16 cellular contexts compared by ENCODE assay signal in genomic region chr20:57325632-57326356, GRCh38. TPM values are rescaled to one million over a fixed set of nuclear protein-coding genes. Genes with fewer than 3 reads are reported as not detected.
DNase-seq lines count a peak whose midpoint lies in the region; ATAC-seq and TF ChIP-seq lines count a peak whose summit lies in the region.
"Had no signal": no experiment of that assay in that cellular context is flagged by ENCODE, and none has a peak within 500 bp of the region (broad histone marks: within the 10 kb centered on the region; RNA-seq: fewer than 3 reads in every experiment).

No MANE protein-coding gene starts in this region.

- CTCF ChIA-PET in MCF 10A (lab: Yijun Ruan, JAX) (interaction anchor here (1.0 to 14.1 kb wide), 7 partner anchors 11 to 330 kb away, joined by 3 to 216 read pairs (median 4); no protein-coding TSS in a partner anchor), RWPE1 (lab: Yijun Ruan, JAX) (interaction anchor here (0.9 to 1.3 kb wide), 3 partner anchors 9 to 236 kb away, joined by 3 to 6 read pairs (median 4); no protein-coding TSS in a partner anchor)

- no TSS peak for BruUV-seq in MCF 10A (replicated peaks; lab: Mats Ljungman, UMichigan)

- H3K4me3 ChIP-seq in breast epithelium = no peak overlapping the region
- H3K4me3 ChIP-seq: SJSA1 had no signal

- H3K4me1 ChIP-seq in breast epithelium (peaks cover 0 to 7% of the 10 kb centered on the region in 2 donors), foreskin keratinocyte (peaks cover 12% of the 10 kb centered on the region)
- H3K4me1 ChIP-seq: SJSA1 had no signal

- peak overlapping the region; percentile 7 to 66 for H3K27ac ChIP-seq in breast epithelium
- peak overlapping the region; percentile 79 for H3K27ac ChIP-seq in RWPE1
- H3K27ac ChIP-seq in foreskin keratinocyte = peak overlapping the region; percentile 26
- H3K27ac ChIP-seq: C4-2B, SJSA1 had no signal

- DNase-seq in breast epithelium (ENCODE audit: low spot score in 2 of 2) (no peak), MCF 10A (ENCODE audit: unreplicated experiment) (no peak), RWPE1 (ENCODE audit: low spot score) (no peak), foreskin keratinocyte (no peak), type B pancreatic cell (ENCODE audit: extremely low spot score, unreplicated experiment) (peak; percentile 44), foreskin melanocyte (no peak)
- DNase-seq in activated T-helper 1 cell treated with anti-CD3 and anti-CD28 coated beads, Interleukin-12 subunit alpha, Interleukin-12 subunit beta, Interleukin-2, Interleukin-4 antibody, amounts not matched to agents 30 ng/mL and 10 ng/mL and 1 ng/mL, durations not matched to agents 14 hours and 24 hours and 36 hours (ENCODE audit: low spot score) = no peak
- DNase-seq in activated naive CD8-positive, alpha-beta T cell treated with anti-CD3 and anti-CD28 coated beads, Interleukin-2, amount 50 U/mL, for 24 hours = no peak
- DNase-seq: DMS 273 treated with DMSO at 0.1 percent for 48 hours, NCI-H1417 treated with DMSO at 0.1 percent for 48 hours, NCI-H1930 had no signal

- H3K9me3 Mint-ChIP-seq in MCF 10A (ENCODE audit: unreplicated experiment) (no peaks in the 10 kb centered on the region), type B pancreatic cell (no peaks in the 10 kb centered on the region)
- H3K9me3 Mint-ChIP-seq in activated T-helper 1 cell treated with anti-CD3 and anti-CD28 coated beads, Interleukin-12 subunit alpha, Interleukin-12 subunit beta, Interleukin-2, Interleukin-4 antibody, amounts not matched to agents 30 ng/mL and 10 ng/mL and 1 ng/mL, durations not matched to agents 14 hours and 24 hours and 36 hours = no peaks in the 10 kb centered on the region
- H3K9me3 Mint-ChIP-seq in activated naive CD8-positive, alpha-beta T cell treated with anti-CD3 and anti-CD28 coated beads, Interleukin-2, amount 50 U/mL, for 24 hours = no peaks in the 10 kb centered on the region
- H3K9me3 Mint-ChIP-seq: H9, IgD-negative memory B cell had no signal

- H3K27me3 Mint-ChIP-seq in MCF 10A (ENCODE audit: insufficient read depth, unreplicated experiment) (peaks cover 3% of the 10 kb centered on the region), type B pancreatic cell (peaks cover 2% of the 10 kb centered on the region)
- peaks cover 37% of the 10 kb centered on the region for H3K27me3 Mint-ChIP-seq in activated T-helper 1 cell treated with anti-CD3 and anti-CD28 coated beads, Interleukin-12 subunit alpha, Interleukin-12 subunit beta, Interleukin-2, Interleukin-4 antibody, amounts not matched to agents 30 ng/mL and 10 ng/mL and 1 ng/mL, durations not matched to agents 14 hours and 24 hours and 36 hours (ENCODE audit: insufficient read depth)
- peaks cover 39% of the 10 kb centered on the region for H3K27me3 Mint-ChIP-seq in activated naive CD8-positive, alpha-beta T cell treated with anti-CD3 and anti-CD28 coated beads, Interleukin-2, amount 50 U/mL, for 24 hours

- H3K27me3 ChIP-seq in breast epithelium (no peaks in the 10 kb centered on the region), foreskin keratinocyte (peaks cover 69% of the 10 kb centered on the region)

- no peak overlapping the region for H3K27ac Mint-ChIP-seq in MCF 10A (ENCODE audit: low read depth, unreplicated experiment)
- peak overlapping the region; percentile 97 for H3K27ac Mint-ChIP-seq in type B pancreatic cell
- H3K27ac Mint-ChIP-seq in activated T-helper 1 cell treated with anti-CD3 and anti-CD28 coated beads, Interleukin-12 subunit alpha, Interleukin-12 subunit beta, Interleukin-2, Interleukin-4 antibody, amounts not matched to agents 30 ng/mL and 10 ng/mL and 1 ng/mL, durations not matched to agents 14 hours and 24 hours and 36 hours = no peak overlapping the region
- H3K27ac Mint-ChIP-seq in activated naive CD8-positive, alpha-beta T cell treated with anti-CD3 and anti-CD28 coated beads, Interleukin-2, amount 50 U/mL, for 24 hours = no peak overlapping the region
- H3K27ac Mint-ChIP-seq: H9, IgD-negative memory B cell had no signal

- H3K36me3 Mint-ChIP-seq in MCF 10A (ENCODE audit: insufficient read depth, unreplicated experiment) (no peaks in the 10 kb centered on the region), type B pancreatic cell (no peaks in the 10 kb centered on the region)
- no peaks in the 10 kb centered on the region for H3K36me3 Mint-ChIP-seq in activated T-helper 1 cell treated with anti-CD3 and anti-CD28 coated beads, Interleukin-12 subunit alpha, Interleukin-12 subunit beta, Interleukin-2, Interleukin-4 antibody, amounts not matched to agents 30 ng/mL and 10 ng/mL and 1 ng/mL, durations not matched to agents 14 hours and 24 hours and 36 hours (ENCODE audit: low read depth)
- H3K36me3 Mint-ChIP-seq in activated naive CD8-positive, alpha-beta T cell treated with anti-CD3 and anti-CD28 coated beads, Interleukin-2, amount 50 U/mL, for 24 hours (ENCODE audit: low read depth) = no peaks in the 10 kb centered on the region
- H3K36me3 Mint-ChIP-seq: IgD-negative memory B cell had no signal

- POLR2A ChIA-PET in MCF 10A (lab: Yijun Ruan, JAX) (interaction anchor here (0.5 to 1.8 kb wide), 6 partner anchors 9 to 240 kb away, joined by 3 to 7 read pairs (median 4); no protein-coding TSS in a partner anchor), RWPE1 (lab: Yijun Ruan, JAX; ENCODE audit: low non-redundant PET) (interaction anchor here (0.6 kb wide), 1 partner anchor 1602 kb away, joined by 3 read pairs; no protein-coding TSS in a partner anchor)

- intact Hi-C loops in breast epithelium (cut with DNase I; ENCODE audit: low total_unique reads) = no loop called here
- intact Hi-C loops in MCF 10A (cut with micrococcal nuclease) = no loop called here
- intact Hi-C loops in activated T-helper 1 cell treated with anti-CD3 and anti-CD28 coated beads, Interleukin-12 subunit alpha, Interleukin-12 subunit beta, Interleukin-2, Interleukin-4 antibody, amounts not matched to agents 30 ng/mL and 10 ng/mL and 1 ng/mL, durations not matched to agents 14 hours and 24 hours and 36 hours (cut with micrococcal nuclease) = no loop called here

- H3K36me3 ChIP-seq in breast epithelium = no peaks in the 10 kb centered on the region
- H3K36me3 ChIP-seq: SJSA1 had no signal

- TF ChIP-seq CTCF in breast epithelium (IDR thresholded peaks at IDR 0.05) (no peak), MCF 10A (IDR thresholded peaks at IDR 0.05; ENCODE audit: unreplicated experiment) (no peak), RWPE1 (conservative IDR thresholded peaks at IDR 0.05; ENCODE audit: low read depth) (no peak), foreskin keratinocyte (conservative IDR thresholded peaks at IDR 0.05) (no peak), type B pancreatic cell (conservative IDR thresholded peaks at IDR 0.05) (no peak)

- H3K4me3 Mint-ChIP-seq in MCF 10A (ENCODE audit: unreplicated experiment) (no peak overlapping the region), type B pancreatic cell (no peak overlapping the region)
- H3K4me3 Mint-ChIP-seq in activated T-helper 1 cell treated with anti-CD3 and anti-CD28 coated beads, Interleukin-12 subunit alpha, Interleukin-12 subunit beta, Interleukin-2, Interleukin-4 antibody, amounts not matched to agents 30 ng/mL and 10 ng/mL and 1 ng/mL, durations not matched to agents 14 hours and 24 hours and 36 hours = no peak overlapping the region
- H3K4me3 Mint-ChIP-seq in activated naive CD8-positive, alpha-beta T cell treated with anti-CD3 and anti-CD28 coated beads, Interleukin-2, amount 50 U/mL, for 24 hours = no peak overlapping the region
- H3K4me3 Mint-ChIP-seq: H9, IgD-negative memory B cell had no signal

- ATAC-seq in foreskin keratinocyte = no peak
- ATAC-seq in activated naive CD8-positive, alpha-beta T cell treated with anti-CD3 and anti-CD28 coated beads, Interleukin-2, amount 50 U/mL, for 24 hours = no peak

- H3K4me1 Mint-ChIP-seq in MCF 10A (ENCODE audit: insufficient read depth, unreplicated experiment) (peaks cover 20% of the 10 kb centered on the region), type B pancreatic cell (ENCODE audit: unreplicated experiment) (peaks cover 36% of the 10 kb centered on the region)
- no peaks in the 10 kb centered on the region for H3K4me1 Mint-ChIP-seq in activated T-helper 1 cell treated with anti-CD3 and anti-CD28 coated beads, Interleukin-12 subunit alpha, Interleukin-12 subunit beta, Interleukin-2, Interleukin-4 antibody, amounts not matched to agents 30 ng/mL and 10 ng/mL and 1 ng/mL, durations not matched to agents 14 hours and 24 hours and 36 hours (ENCODE audit: low read depth)
- no peaks in the 10 kb centered on the region for H3K4me1 Mint-ChIP-seq in activated naive CD8-positive, alpha-beta T cell treated with anti-CD3 and anti-CD28 coated beads, Interleukin-2, amount 50 U/mL, for 24 hours
- H3K4me1 Mint-ChIP-seq: IgD-negative memory B cell had no signal

- no peak for TF ChIP-seq POLR2A in breast epithelium (IDR thresholded peaks at IDR 0.05)

- no peaks in the 10 kb centered on the region for H3K9me3 ChIP-seq in breast epithelium
- H3K9me3 ChIP-seq: SJSA1 had no signal

RNA-seq across cellular contexts. Expression of gene SPO11, which starts 3.8 kb away (rescaled TPM):
- total RNA-seq in breast epithelium (not detected), MCF 10A (2022) (not detected in 2 replicates), foreskin keratinocyte (not detected in 2 replicates), type B pancreatic cell (ENCODE audit: low replicate concordance) (not detected in 2 replicates)
- not detected in 2 replicates for polyA plus RNA-seq in foreskin keratinocyte
- total RNA-seq in activated T-helper 1 cell treated with anti-CD3 and anti-CD28 coated beads, Interleukin-12 subunit alpha, Interleukin-12 subunit beta, Interleukin-2, Interleukin-4 antibody, amounts not matched to agents 30 ng/mL and 10 ng/mL and 1 ng/mL, durations not matched to agents 14 hours and 24 hours and 36 hours = not detected in 2 replicates
- total RNA-seq: H9, HT1080, SJSA1 had no signal
- polyA plus RNA-seq: IgD-negative memory B cell had no signal

RNA-seq across cellular contexts. Expression of gene RAE1, which starts 25.3 kb away (rescaled TPM):
- total RNA-seq in breast epithelium (10 to 100 TPM; 13.8 to 26.9 (median 17.4) TPM), MCF 10A (2022) (46.7 and 60.3 TPM in 2 replicates), foreskin keratinocyte (34.1 and 35.0 TPM in 2 replicates), type B pancreatic cell (ENCODE audit: low replicate concordance) (38.2 and 46.5 TPM in 2 replicates)
- polyA plus RNA-seq in foreskin keratinocyte = 28.4 and 34.2 TPM in 2 replicates
- 54.4 and 59.2 TPM in 2 replicates for total RNA-seq in activated T-helper 1 cell treated with anti-CD3 and anti-CD28 coated beads, Interleukin-12 subunit alpha, Interleukin-12 subunit beta, Interleukin-2, Interleukin-4 antibody, amounts not matched to agents 30 ng/mL and 10 ng/mL and 1 ng/mL, durations not matched to agents 14 hours and 24 hours and 36 hours

RNA-seq across cellular contexts. Expression of gene BMP7, which starts 59.4 kb away (rescaled TPM):
- total RNA-seq in breast epithelium (1 to 10 TPM; 1.6 to 3.8 (median 1.8) TPM), MCF 10A (2022) (not detected in 2 replicates), foreskin keratinocyte (not detected in 2 replicates), type B pancreatic cell (ENCODE audit: low replicate concordance) (115 and 287 TPM in 2 replicates)
- not detected in 2 replicates for polyA plus RNA-seq in foreskin keratinocyte
- total RNA-seq in activated T-helper 1 cell treated with anti-CD3 and anti-CD28 coated beads, Interleukin-12 subunit alpha, Interleukin-12 subunit beta, Interleukin-2, Interleukin-4 antibody, amounts not matched to agents 30 ng/mL and 10 ng/mL and 1 ng/mL, durations not matched to agents 14 hours and 24 hours and 36 hours = 0.12 and 0.21 TPM in 2 replicates
- total RNA-seq: SJSA1 had no signal
- polyA plus RNA-seq: IgD-negative memory B cell had no signal

Comparison
In these comparisons a context has a peak if more than half of its experiments do, and no peak if none do; other contexts are left out.
1. H3K27ac ChIP-seq: peak in every context shown above with its lines; median percentile 79 in RWPE1; 36 in breast epithelium; 26 in foreskin keratinocyte.
2. RNA of gene BMP7, which starts 59.4 kb away (total RNA-seq): 115 to 287 TPM in type B pancreatic cell; 1.6 to 3.8 TPM in breast epithelium, 0.12 to 0.21 TPM in activated T-helper 1 cell treated with anti-CD3 and anti-CD28 coated beads, Interleukin-12 subunit alpha, Interleukin-12 subunit beta, Interleukin-2, Interleukin-4 antibody, amounts not matched to agents 30 ng/mL and 10 ng/mL and 1 ng/mL, durations not matched to agents 14 hours and 24 hours and 36 hours, not detected in MCF 10A and not detected in foreskin keratinocyte; every median in the first group is over 10 times any median in the second.